In genomic region chr15:92014461-92015030, GRCh38 we compare ENCODE assay signal across 15 cellular contexts.
"Had no signal": no experiment of that assay in that cellular context is flagged by ENCODE, and none has a peak within 500 bp of the region (broad histone marks: within the 10 kb centered on the region; RNA-seq: fewer than 3 reads in every experiment).

No MANE protein-coding gene starts in this region.

- H3K9me3 Mint-ChIP-seq: activated CD4-positive, alpha-beta memory T cell treated with anti-CD3 and anti-CD28 coated beads, Interleukin-2, amount 10 ng/mL, durations not matched to agents 7 days and 5 days; central memory CD8-positive, alpha-beta T cell; stimulated activated naive CD8-positive, alpha-beta T cell treated with anti-CD3 and anti-CD28 coated beads, Interleukin-15, Interleukin-2, amounts not matched to agents 100 ng/mL and 50 ng/mL, for 24 hours had no signal

- DNase-seq: activated CD4-positive, alpha-beta memory T cell treated with anti-CD3 and anti-CD28 coated beads, Interleukin-2, amount 10 ng/mL, durations not matched to agents 7 days and 5 days; activated CD8-positive, alpha-beta memory T cell treated with anti-CD3 and anti-CD28 coated beads, Interleukin-2, amount 10 ng/mL, durations not matched to agents 7 days and 5 days; activated naive CD4-positive, alpha-beta T cell; aorta; colonic mucosa; foreskin melanocyte; kidney; left lung; occipital lobe; stimulated activated CD4-positive, alpha-beta T cell treated with anti-CD3 and anti-CD28 coated beads, Interleukin-2, amount 100 ng/mL, for 24 hours; upper lobe of right lung; WERI-Rb-1 had no signal

- H3K4me3 Mint-ChIP-seq: activated CD4-positive, alpha-beta memory T cell treated with anti-CD3 and anti-CD28 coated beads, Interleukin-2, amount 10 ng/mL, durations not matched to agents 7 days and 5 days; activated CD8-positive, alpha-beta memory T cell treated with anti-CD3 and anti-CD28 coated beads, Interleukin-2, amount 10 ng/mL, durations not matched to agents 7 days and 5 days; central memory CD8-positive, alpha-beta T cell; stimulated activated naive CD8-positive, alpha-beta T cell treated with anti-CD3 and anti-CD28 coated beads, Interleukin-15, Interleukin-2, amounts not matched to agents 100 ng/mL and 50 ng/mL, for 24 hours had no signal

- H3K27ac ChIP-seq: colonic mucosa, left lung, upper lobe of right lung, WERI-Rb-1 had no signal

- ATAC-seq: activated CD8-positive, alpha-beta memory T cell treated with anti-CD3 and anti-CD28 coated beads, Interleukin-2, amount 10 ng/mL, durations not matched to agents 7 days and 5 days; left lung; upper lobe of right lung had no signal

- H3K4me1 ChIP-seq: colonic mucosa had no signal

- H3K27ac Mint-ChIP-seq: activated CD4-positive, alpha-beta memory T cell treated with anti-CD3 and anti-CD28 coated beads, Interleukin-2, amount 10 ng/mL, durations not matched to agents 7 days and 5 days; activated CD8-positive, alpha-beta memory T cell treated with anti-CD3 and anti-CD28 coated beads, Interleukin-2, amount 10 ng/mL, durations not matched to agents 7 days and 5 days; stimulated activated naive CD8-positive, alpha-beta T cell treated with anti-CD3 and anti-CD28 coated beads, Interleukin-15, Interleukin-2, amounts not matched to agents 100 ng/mL and 50 ng/mL, for 24 hours had no signal

- H3K36me3 Mint-ChIP-seq: activated CD8-positive, alpha-beta memory T cell treated with anti-CD3 and anti-CD28 coated beads, Interleukin-2, amount 10 ng/mL, durations not matched to agents 7 days and 5 days had no signal

- H3K4me3 ChIP-seq: colonic mucosa, left lung, thoracic aorta, upper lobe of right lung had no signal

- H3K9me3 ChIP-seq: colonic mucosa, left lung, thoracic aorta, upper lobe of right lung had no signal

- H3K27me3 ChIP-seq: colonic mucosa, left lung, upper lobe of right lung had no signal

- H3K36me3 ChIP-seq: colonic mucosa, left lung, thoracic aorta, upper lobe of right lung, WERI-Rb-1 had no signal

- H3K27me3 Mint-ChIP-seq: activated CD4-positive, alpha-beta memory T cell treated with anti-CD3 and anti-CD28 coated beads, Interleukin-2, amount 10 ng/mL, durations not matched to agents 7 days and 5 days; activated CD8-positive, alpha-beta memory T cell treated with anti-CD3 and anti-CD28 coated beads, Interleukin-2, amount 10 ng/mL, durations not matched to agents 7 days and 5 days; central memory CD8-positive, alpha-beta T cell; stimulated activated naive CD8-positive, alpha-beta T cell treated with anti-CD3 and anti-CD28 coated beads, Interleukin-15, Interleukin-2, amounts not matched to agents 100 ng/mL and 50 ng/mL, for 24 hours had no signal
